11 cellular contexts compared by ENCODE assay signal in genomic region chr21:27476696-27477095, GRCh38.
DNase-seq lines count a peak whose midpoint lies in the region; ATAC-seq and TF ChIP-seq lines count a peak whose summit lies in the region.
"Had no signal": no experiment of that assay in that cellular context is flagged by ENCODE, and none has a peak within 500 bp of the region (broad histone marks: within the 10 kb centered on the region; RNA-seq: fewer than 3 reads in every experiment).

No MANE protein-coding gene starts in this region.

- H3K56ac ChIP-seq in IMR-90 (ENCODE audit: extremely low read depth, insufficient read depth, low read length): no peak overlapping the region

- peaks cover 6% of the 10 kb centered on the region for H3K4me1 ChIP-seq in IMR-90 (ENCODE audit: control insufficient read depth, insufficient read depth, low read length)
- peaks cover 0 to 8% of the 10 kb centered on the region in 2 donors for H3K4me1 ChIP-seq in right atrium auricular region

- no peak overlapping the region for H2AFZ ChIP-seq in IMR-90 (replicated peaks; ENCODE audit: low read length, poor library complexity)

- H3K14ac ChIP-seq in IMR-90 (replicated peaks; ENCODE audit: low read depth, low read length): no peak overlapping the region

- H3K18ac ChIP-seq in IMR-90 (ENCODE audit: low read depth, low read length): no peak overlapping the region

- TF ChIP-seq POLR2A in IMR-90 (IDR thresholded peaks at IDR 0.05; ENCODE audit: low read depth, low read length): no peak

- H3K27ac ChIP-seq in IMR-90 (ENCODE audit: insufficient read depth, low read length) (no peak overlapping the region), brain microvascular endothelial cell (no peak overlapping the region), right atrium auricular region (no peak overlapping the region)

- no peaks in the 10 kb centered on the region for H3K79me1 ChIP-seq in IMR-90 (ENCODE audit: low read depth in 1 of 2, low read length in 2 of 2)

- no peak overlapping the region for H2BK20ac ChIP-seq in IMR-90 (ENCODE audit: low read depth, low read length)

- dilution Hi-C loops in IMR-90 (cut with HindIII; ENCODE audit: low sequenced_read_pairs, unreplicated experiment): no loop called here

- H4K91ac ChIP-seq in IMR-90 (ENCODE audit: insufficient read depth, low read depth, low read length): no peak overlapping the region

- H2BK15ac ChIP-seq in IMR-90 (ENCODE audit: low read depth, low read length): no peak overlapping the region

- peak; percentile 61 for TF ChIP-seq CTCF in IMR-90 (conservative IDR thresholded peaks at IDR 0.05; ENCODE audit: low read depth, low read length)
- TF ChIP-seq CTCF in brain microvascular endothelial cell (IDR thresholded peaks at IDR 0.05; ENCODE audit: low read depth, low read length, missing control alignments): peak; percentile 56
- peak; percentile 29 to 66 for TF ChIP-seq CTCF in right atrium auricular region (IDR thresholded peaks at IDR 0.05)
- TF ChIP-seq CTCF in omental fat pad (IDR thresholded peaks at IDR 0.05): no peak

- intact Hi-C loops in IMR-90 (cut with micrococcal nuclease): loop anchor here (1.0 to 5.0 kb wide), 6 partner anchors 224 to 861 kb away; partner anchors contain the start of gene ADAMTS5

- H3K36me3 ChIP-seq in IMR-90 (ENCODE audit: control insufficient read depth, insufficient read depth, low read length) (no peaks in the 10 kb centered on the region), brain microvascular endothelial cell (replicated peaks) (no peaks in the 10 kb centered on the region), right atrium auricular region (no peaks in the 10 kb centered on the region)

- no peak overlapping the region for H4K5ac ChIP-seq in IMR-90 (ENCODE audit: low read depth, low read length)

- no peak overlapping the region for H3K4me3 ChIP-seq in IMR-90 (ENCODE audit: insufficient read depth, low read depth, low read length)
- H3K4me3 ChIP-seq in brain microvascular endothelial cell (ENCODE audit: low read depth, low read length): no peak overlapping the region
- H3K4me3 ChIP-seq in right atrium auricular region: no peak overlapping the region

- no peaks in the 10 kb centered on the region for H3K9me1 ChIP-seq in IMR-90 (ENCODE audit: insufficient read depth, low read length)

- H4K20me1 ChIP-seq in IMR-90 (ENCODE audit: insufficient read depth, low read length): no peaks in the 10 kb centered on the region

- POLR2A ChIA-PET in IMR-90 (lab: Charles Lee; ENCODE audit: unreplicated experiment): no interaction called here

- no peak overlapping the region for H3K4ac ChIP-seq in IMR-90 (ENCODE audit: low read depth, low read length)

- H3K9ac ChIP-seq in IMR-90 (ENCODE audit: low read depth, low read length): no peak overlapping the region

- H3K9me3 ChIP-seq in IMR-90 (ENCODE audit: control insufficient read depth, insufficient read depth, low read length) (peaks cover 4% of the 10 kb centered on the region; the same call in 1 of the 2 replicates), right atrium auricular region (no peaks in the 10 kb centered on the region)

- H4K8ac ChIP-seq in IMR-90 (ENCODE audit: low read depth in 2 of 2, low read length in 2 of 2): no peak overlapping the region

- no peak overlapping the region for H2BK120ac ChIP-seq in IMR-90 (ENCODE audit: low read depth, low read length)

- DNase-seq in IMR-90: peak; percentile 62
- DNase-seq in brain microvascular endothelial cell: peak; percentile 28
- DNase-seq in right atrium auricular region (ENCODE audit: low spot score): no peak
- DNase-seq in stromal cell of bone marrow (ENCODE audit: low read depth): peak; percentile 40
- DNase-seq in activated gamma-delta T cell (lab: John Stamatoyannopoulos, UW): no peak
- DNase-seq in omental fat pad (ENCODE audit: low spot score): no peak
- DNase-seq in 8988T: no peak
- DNase-seq: NCI-H187 treated with DMSO at 0.1 percent for 48 hours, T-helper 1 cell had no signal

- WGBS in IMR-90 (ENCODE audit: extremely low coverage in 2 of 2, insufficient read length in 1 of 2), 2 experiments: no CpG with 5 or more reads among the region's 1 CpG

- ATAC-seq in IMR-90 (ENCODE audit: low read depth) (peak; percentile 83), GM21360 (IDR thresholded peaks at IDR 0.05; ENCODE audit: unreplicated experiment) (no peak), omental fat pad (ENCODE audit: low FRiP score) (no peak)
- ATAC-seq: activated T-helper 17 cell treated with anti-CD3 and anti-CD28 coated beads, Interleukin-2, amount 50 U/mL, for 72 hours had no signal

- H3K23ac ChIP-seq in IMR-90 (ENCODE audit: low read depth, low read length): no peak overlapping the region

- CTCF ChIA-PET in IMR-90 (lab: Yijun Ruan, JAX): interaction anchor here (0.7 to 1.4 kb wide), 3 partner anchors 8 to 328 kb away, joined by 3 to 4 read pairs (median 3); no protein-coding TSS in a partner anchor

- BruUV-seq in IMR-90 (replicated peaks; lab: Mats Ljungman, UMichigan): no TSS peak

- H3K4me2 ChIP-seq in IMR-90 (ENCODE audit: low read depth, low read length): no peak overlapping the region

- H2AK5ac ChIP-seq in IMR-90 (ENCODE audit: low read depth, low read length): no peak overlapping the region

- in situ Hi-C loops in IMR-90 (cut with MboI; ENCODE audit: low sequenced_read_pairs) (no loop called here), brain microvascular endothelial cell (cut with HindIII; ENCODE audit: low pct_ligation_motif_present, low sequenced_read_pairs) (no loop called here)

- no peak overlapping the region for H2AK9ac ChIP-seq in IMR-90 (replicated peaks; ENCODE audit: low read depth, low read length, poor library complexity)

- peak; percentile 74 for TF ChIP-seq RAD21 in IMR-90 (IDR thresholded peaks at IDR 0.05; ENCODE audit: low read length)

- H3K27me3 ChIP-seq in IMR-90 (ENCODE audit: control insufficient read depth, insufficient read depth, low read length) (no peaks in the 10 kb centered on the region), brain microvascular endothelial cell (replicated peaks) (no peaks in the 10 kb centered on the region), right atrium auricular region (no peaks in the 10 kb centered on the region)

- peak overlapping the region; percentile 5 for H2BK5ac ChIP-seq in IMR-90 (ENCODE audit: low read depth, low read length, poor library complexity, severe bottlenecking)

TF ChIP-seq in IMR-90, 13 proteins besides CTCF, POLR2A, EP300 and RAD21:
- TF ChIP-seq SMC3 (IDR thresholded peaks at IDR 0.05; ENCODE audit: low read depth, low read length) (peak; percentile 60), CHD1 (IDR thresholded peaks at IDR 0.05; ENCODE audit: low read depth, low read length) (no peak), MXI1 (IDR thresholded peaks at IDR 0.05; ENCODE audit: borderline replicate concordance, low read depth, low read length) (no peak)
TF ChIP-seq in IMR-90: peak in this region for 1.

Comparison
In these comparisons a context has a peak if more than half of its experiments do, and no peak if none do; other contexts are left out.
1. DNase-seq: peak in IMR-90 (single experiment), brain microvascular endothelial cell (single experiment) and stromal cell of bone marrow (single experiment); none in right atrium auricular region (single experiment), activated gamma-delta T cell (single experiment), omental fat pad (single experiment) and 8988T (single experiment).
2. CTCF ChIP-seq: peak in IMR-90 (single experiment), brain microvascular endothelial cell (single experiment) and right atrium auricular region (2 of 2); none in omental fat pad (0 of 3).